In the genomic region with DNA sequence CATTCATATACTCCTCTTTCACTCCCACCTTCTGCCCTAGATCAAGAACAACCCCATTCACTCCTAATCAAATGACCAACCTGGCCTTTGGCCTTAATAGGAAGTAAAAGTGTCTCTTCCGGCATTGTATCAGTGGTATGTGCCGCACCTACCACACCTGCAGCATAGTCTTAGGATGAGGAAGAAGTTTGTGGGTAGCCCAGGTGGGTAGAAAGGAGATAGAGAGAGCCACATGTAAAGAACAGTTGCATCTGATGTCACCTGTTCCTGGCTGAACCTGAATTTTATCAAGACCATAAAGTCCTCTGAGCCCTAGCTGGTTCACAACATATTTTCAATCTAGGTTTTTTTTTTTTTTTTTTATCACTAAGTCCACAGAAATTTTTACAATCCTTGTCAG, we compare ENCODE assay signal across 1 cellular context.
TF ChIP-seq lines count a peak whose summit lies in the region.

No MANE protein-coding gene starts in this region.

TF ChIP-seq in A549, 52 proteins besides CTCF, POLR2A, EP300 and RAD21 (continued from another document):
- TF ChIP-seq KDM1A (IDR thresholded peaks at IDR 0.05; ENCODE audit: low read depth), result no peak
